Comparison of ENCODE assay signal across 8 cellular contexts in the genomic region with DNA sequence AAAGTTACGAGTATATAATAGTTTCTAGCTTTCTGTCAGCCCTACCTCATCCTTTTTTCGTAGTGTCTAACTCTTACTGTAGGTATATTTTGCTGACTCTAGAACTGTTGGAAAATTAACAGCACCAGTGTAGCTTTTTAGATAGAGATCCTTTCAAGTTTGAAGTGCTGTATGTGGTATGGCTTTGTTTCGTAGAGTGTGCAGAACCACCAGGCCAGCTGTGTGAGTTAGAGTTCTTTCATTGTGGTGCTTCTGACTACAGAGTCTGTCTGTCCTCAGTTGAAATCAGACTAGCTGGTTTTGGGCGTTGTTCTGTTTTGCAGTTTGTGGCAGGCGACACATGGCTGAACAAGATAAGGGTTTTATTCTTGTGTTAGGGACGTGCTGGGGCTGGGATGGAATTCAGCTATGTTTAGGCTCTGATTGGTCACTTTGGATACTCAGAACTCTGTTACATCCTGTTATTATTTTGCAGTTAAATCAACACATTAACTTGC. TPM values are rescaled to one million over a fixed set of nuclear protein-coding genes. Genes with fewer than 3 reads are reported as not detected.
A peak's percentile ranks its signal among the peaks of the same experiment; 100 is the strongest.
DNase-seq lines count a peak whose midpoint lies in the region; TF ChIP-seq lines count a peak whose summit lies in the region.

No MANE protein-coding gene starts in this region.

- DNase-seq in Caki2 (ENCODE audit: low read depth) = peak; percentile 62
- peak; percentile 49 for DNase-seq in OCI-M2 (lab: John Stamatoyannopoulos, UW; ENCODE audit: unreplicated experiment)
- DNase-seq in fibroblast of lung (ENCODE audit: low read depth in 2 of 2) = peak; percentile 43 to 54
- DNase-seq in UCSD-AML1 (lab: John Stamatoyannopoulos, UW; ENCODE audit: unreplicated experiment) = no peak
- no peak for DNase-seq in NCI-H2171 (lab: John Stamatoyannopoulos, UW)
- no peak for DNase-seq in NCI-H446 (lab: John Stamatoyannopoulos, UW)
- DNase-seq in 8988T = no peak

- TF ChIP-seq CTCF in fibroblast of lung (conservative IDR thresholded peaks at IDR 0.05 in 1 of 2, IDR thresholded peaks at IDR 0.05 in 1 of 2; ENCODE audit: low read depth in 1 of 2, low read length in 2 of 2) (no peak), neural cell (IDR thresholded peaks at IDR 0.05; ENCODE audit: poor library complexity, severe bottlenecking) (no peak)

- H3K36me3 ChIP-seq in fibroblast of lung (ENCODE audit: control insufficient read depth, insufficient read depth, low read length) (no peaks in the 10 kb centered on the region), neural cell (ENCODE audit: insufficient read depth, low read length) (no peaks in the 10 kb centered on the region)

- H2AFZ ChIP-seq in fibroblast of lung (ENCODE audit: low read length) (no peak overlapping the region), neural cell (ENCODE audit: low read depth, low read length) (no peak overlapping the region)

- H3K27me3 ChIP-seq in fibroblast of lung (ENCODE audit: control insufficient read depth, insufficient read depth, low read length) (no peaks in the 10 kb centered on the region), neural cell (ENCODE audit: insufficient read depth, low read depth, low read length) (no peaks in the 10 kb centered on the region)

- H3F3A ChIP-seq in neural cell (ENCODE audit: insufficient read depth, low read length, poor library complexity, severe bottlenecking) = no peaks in the 10 kb centered on the region

- TF ChIP-seq RAD21 in neural cell (conservative IDR thresholded peaks at IDR 0.05) = no peak

- H3K27ac ChIP-seq in fibroblast of lung (ENCODE audit: insufficient read depth, low read length) (peak overlapping the region; percentile 60), neural cell (ENCODE audit: low read length) (no peak overlapping the region)

- peak overlapping the region; percentile 36 for H3K9ac ChIP-seq in fibroblast of lung (ENCODE audit: insufficient read depth, low read length)
- peak overlapping the region; percentile 18 for H3K9ac ChIP-seq in neural cell (ENCODE audit: low read length)

- no peak for TF ChIP-seq EP300 in neural cell (conservative IDR thresholded peaks at IDR 0.05; ENCODE audit: poor library complexity, severe bottlenecking)

- in situ Hi-C loops in Caki2 (cut with HindIII; ENCODE audit: low pct_unique_long_range_greater_than_20kb, low sequenced_read_pairs) = no loop called here

- H4K20me1 ChIP-seq in fibroblast of lung (ENCODE audit: control insufficient read depth, extremely low read depth, insufficient read depth, low read length) (peaks cover 8% of the 10 kb centered on the region), neural cell (ENCODE audit: insufficient read depth) (no peaks in the 10 kb centered on the region)

- H3K79me2 ChIP-seq in fibroblast of lung (ENCODE audit: control insufficient read depth, insufficient read depth, low read length) (peaks cover 79% of the 10 kb centered on the region), neural cell (replicated peaks; ENCODE audit: insufficient read depth, low read length) (peaks cover 70% of the 10 kb centered on the region)

- no peaks in the 10 kb centered on the region for H3K9me3 ChIP-seq in fibroblast of lung (ENCODE audit: control insufficient read depth, insufficient read depth, low read depth, low read length)
- no peaks in the 10 kb centered on the region for H3K9me3 ChIP-seq in neural cell (ENCODE audit: low read length)

- peaks cover 7% of the 10 kb centered on the region for H3K4me1 ChIP-seq in fibroblast of lung (ENCODE audit: control insufficient read depth, extremely low read depth, insufficient read depth, low read length)

- H3K4me2 ChIP-seq in fibroblast of lung (ENCODE audit: extremely low read depth, insufficient read depth, low read length) = peak overlapping the region; percentile 99
- peak overlapping the region; percentile 79 for H3K4me2 ChIP-seq in neural cell (ENCODE audit: low read length)

- H3K4me3 ChIP-seq in fibroblast of lung (replicated peaks in 1 of 4; ENCODE audit: control extremely low read depth in 1 of 4, insufficient read depth in 1 of 4, low read depth in 3 of 4, low read length in 4 of 4) = peak overlapping the region; percentile 79 to 99 (median 96)
- H3K4me3 ChIP-seq in neural cell (ENCODE audit: low read length) = peak overlapping the region; percentile 84

- no peaks in the 10 kb centered on the region for H3K9me2 ChIP-seq in neural cell (ENCODE audit: insufficient read depth, low read length)

TF ChIP-seq in neural cell, 6 proteins besides CTCF, POLR2A, EP300 and RAD21:
- TF ChIP-seq SMC3 (conservative IDR thresholded peaks at IDR 0.05; ENCODE audit: poor library complexity) (no peak), POLR2AphosphoS5 (IDR thresholded peaks at IDR 0.05) (no peak), EZH2 (IDR thresholded peaks at IDR 0.05; ENCODE audit: borderline replicate concordance, insufficient read depth, low read length, poor library complexity, severe bottlenecking) (no peak), REST (IDR thresholded peaks at IDR 0.05; ENCODE audit: borderline replicate concordance) (no peak), MXI1 (conservative IDR thresholded peaks at IDR 0.05; ENCODE audit: poor library complexity, severe bottlenecking) (no peak), TAF1 (IDR thresholded peaks at IDR 0.05; ENCODE audit: low read depth) (no peak)

RNA-seq across cellular contexts. Expression of gene ARHGEF12, which starts 3.2 kb away (rescaled TPM):
- 15.1 and 19.9 TPM in 2 replicates for total RNA-seq in Caki2 (2014; rRNA removed; shearing (Covaris generic); ENCODE audit: low replicate concordance)
- total RNA-seq in fibroblast of lung = 107 and 141 TPM in 2 replicates
- polyA plus RNA-seq in fibroblast of lung (52.7 and 63.1 TPM in 2 replicates), neural cell (93.4 and 95.9 TPM in 2 replicates)
- polyA plus RNA-seq in fibroblast of lung (2012) = 46.9 and 58.5 TPM in 2 replicates
- polyA minus RNA-seq in fibroblast of lung (ENCODE audit: low replicate concordance) (46.8 and 57.9 TPM in 2 replicates), neural cell (366 and 427 TPM in 2 replicates)

RNA-seq across cellular contexts. Expression of gene TLCD5, which starts 14.3 kb away (rescaled TPM):
- total RNA-seq in Caki2 (2014; rRNA removed; shearing (Covaris generic); ENCODE audit: low replicate concordance) = 6.9 and 10.3 TPM in 2 replicates
- total RNA-seq in fibroblast of lung = 9.8 and 13.2 TPM in 2 replicates
- polyA plus RNA-seq in fibroblast of lung (12.1 and 17.0 TPM in 2 replicates), neural cell (23.4 and 31.1 TPM in 2 replicates)
- 9.3 and 12.0 TPM in 2 replicates for polyA plus RNA-seq in fibroblast of lung (2012)
- polyA minus RNA-seq in fibroblast of lung (ENCODE audit: low replicate concordance) (5.3 and 8.6 TPM in 2 replicates), neural cell (24.8 and 28.4 TPM in 2 replicates)

Comparison
In these comparisons a context has a peak if more than half of its experiments do, and no peak if none do; other contexts are left out.
1. DNase-seq: peak in Caki2 (single experiment), OCI-M2 (single experiment) and fibroblast of lung (2 of 2); none in UCSD-AML1 (single experiment), NCI-H2171 (single experiment), NCI-H446 (0 of 2) and 8988T (single experiment).